12 cellular contexts compared by ENCODE assay signal in genomic region chr1:12052997-12053686, GRCh38. TPM values are rescaled to one million over a fixed set of nuclear protein-coding genes. Genes with fewer than 3 reads are reported as not detected.
A peak's percentile ranks its signal among the peaks of the same experiment; 100 is the strongest.
DNase-seq lines count a peak whose midpoint lies in the region; ATAC-seq and TF ChIP-seq lines count a peak whose summit lies in the region.
"Had no signal": no experiment of that assay in that cellular context is flagged by ENCODE, and none has a peak within 500 bp of the region (broad histone marks: within the 10 kb centered on the region; RNA-seq: fewer than 3 reads in every experiment).

No MANE protein-coding gene starts in this region.

- H3K4me1 ChIP-seq in adrenal gland (replicated peaks in 1 of 2) (peaks cover 9 to 16% of the 10 kb centered on the region in 2 donors), liver (ENCODE audit: control insufficient read depth in 4 of 4, insufficient read depth in 4 of 4, low read length in 3 of 4) (no peaks in the 10 kb centered on the region), testis (no peaks in the 10 kb centered on the region)

- DNase-seq in activated CD8-positive, alpha-beta memory T cell treated with anti-CD3 and anti-CD28 coated beads, Interleukin-2, amount 10 ng/mL, durations not matched to agents 7 days and 5 days: no peak
- no peak for DNase-seq in activated CD8-positive, alpha-beta memory T cell treated with anti-CD3 and anti-CD28 coated beads for 24 hours
- DNase-seq in adrenal gland (peak; percentile 48 to 80 (median 67)), testis (peak; percentile 33), AG08395 (ENCODE audit: low spot score) (no peak), NCI-H1417 treated with DMSO at 0.1 percent for 48 hours (lab: John Stamatoyannopoulos, UW) (no peak)
- no peak for DNase-seq in activated naive CD4-positive, alpha-beta T cell treated with anti-CD3 and anti-CD28 coated beads, Interleukin-2, amount 50 U/mL, for 16 hours
- DNase-seq: activated naive CD4-positive, alpha-beta T cell treated with anti-CD3 and anti-CD28 coated beads for 36 hours; PC-3 had no signal

- TF ChIP-seq RAD21 in liver (IDR thresholded peaks at IDR 0.05): no peak

- H3K36me3 Mint-ChIP-seq in activated CD8-positive, alpha-beta memory T cell treated with anti-CD3 and anti-CD28 coated beads, Interleukin-2, amount 10 ng/mL, durations not matched to agents 7 days and 5 days: no peaks in the 10 kb centered on the region

- CTCF ChIA-PET in activated CD8-positive, alpha-beta memory T cell treated with anti-CD3 and anti-CD28 coated beads, Interleukin-2, amount 10 ng/mL, durations not matched to agents 7 days and 5 days (lab: Charles Lee): no interaction called here

- H3K36me3 ChIP-seq in adrenal gland (replicated peaks in 1 of 2) (no peaks in the 10 kb centered on the region), liver (ENCODE audit: control insufficient read depth in 4 of 4, insufficient read depth in 3 of 4, low read depth in 1 of 4, low read length in 3 of 4) (no peaks in the 10 kb centered on the region), testis (ENCODE audit: low read depth, missing control alignments) (no peaks in the 10 kb centered on the region)

- intact Hi-C loops in adrenal gland (cut with DNase I) (no loop called here), testis (cut with DNase I; ENCODE audit: low total_unique reads) (no loop called here)

- no peak overlapping the region for H3K4me3 Mint-ChIP-seq in activated CD8-positive, alpha-beta memory T cell treated with anti-CD3 and anti-CD28 coated beads, Interleukin-2, amount 10 ng/mL, durations not matched to agents 7 days and 5 days
- H3K4me3 Mint-ChIP-seq: activated naive CD4-positive, alpha-beta T cell treated with anti-CD3 and anti-CD28 coated beads for 36 hours had no signal

- H3K27ac Mint-ChIP-seq in activated CD8-positive, alpha-beta memory T cell treated with anti-CD3 and anti-CD28 coated beads, Interleukin-2, amount 10 ng/mL, durations not matched to agents 7 days and 5 days: peak overlapping the region; percentile 82

- H3K27ac ChIP-seq in adrenal gland: peak overlapping the region in 3 of 5 donors; percentile 30 to 55 (median 37)
- no peak overlapping the region for H3K27ac ChIP-seq in liver (ENCODE audit: low read depth in 1 of 2, low read length in 2 of 2)
- H3K27ac ChIP-seq in testis: no peak overlapping the region
- H3K27ac ChIP-seq: dorsolateral prefrontal cortex had no signal

- H3K9ac ChIP-seq in liver (ENCODE audit: low read depth in 1 of 2, low read length in 2 of 2): no peak overlapping the region

- H3K9me3 Mint-ChIP-seq in activated CD8-positive, alpha-beta memory T cell treated with anti-CD3 and anti-CD28 coated beads, Interleukin-2, amount 10 ng/mL, durations not matched to agents 7 days and 5 days (ENCODE audit: low read depth): no peaks in the 10 kb centered on the region
- H3K9me3 Mint-ChIP-seq: activated naive CD4-positive, alpha-beta T cell treated with anti-CD3 and anti-CD28 coated beads for 36 hours had no signal

- no peaks in the 10 kb centered on the region for H3K27me3 Mint-ChIP-seq in activated CD8-positive, alpha-beta memory T cell treated with anti-CD3 and anti-CD28 coated beads, Interleukin-2, amount 10 ng/mL, durations not matched to agents 7 days and 5 days

- 42 to 59% (median 50%) methylated on average over 11 to 14 of the region's 14 CpGs for WGBS in adrenal gland, 4 donors
- WGBS in liver: 83% methylated on average over 14 of the region's 14 CpGs
- WGBS in testis, 2 donors: 67 to 85% methylated on average over 14 of the region's 14 CpGs

- TF ChIP-seq POLR2A in adrenal gland (IDR thresholded peaks at IDR 0.05) (no peak), testis (IDR thresholded peaks at IDR 0.05) (no peak)

- H3K9me3 ChIP-seq in adrenal gland (replicated peaks in 1 of 3): no peaks in the 10 kb centered on the region
- H3K9me3 ChIP-seq in liver (ENCODE audit: control insufficient read depth in 4 of 4, low read length in 3 of 4): no peaks in the 10 kb centered on the region
- H3K9me3 ChIP-seq in testis: no peaks in the 10 kb centered on the region

- no peak for ATAC-seq in activated CD8-positive, alpha-beta memory T cell treated with anti-CD3 and anti-CD28 coated beads, Interleukin-2, amount 10 ng/mL, durations not matched to agents 7 days and 5 days

- peaks cover 73% of the 10 kb centered on the region for H3K4me1 Mint-ChIP-seq in activated CD8-positive, alpha-beta memory T cell treated with anti-CD3 and anti-CD28 coated beads, Interleukin-2, amount 10 ng/mL, durations not matched to agents 7 days and 5 days

- TF ChIP-seq CTCF in adrenal gland (IDR thresholded peaks at IDR 0.05): peak; percentile 9 to 50 (median 28)
- peak; percentile 12 for TF ChIP-seq CTCF in liver (IDR thresholded peaks at IDR 0.05; ENCODE audit: low read depth, low read length, missing input control)
- no peak for TF ChIP-seq CTCF in testis (IDR thresholded peaks at IDR 0.05)

- no peaks in the 10 kb centered on the region for H3K27me3 ChIP-seq in adrenal gland
- H3K27me3 ChIP-seq in liver (ENCODE audit: control insufficient read depth in 4 of 4, insufficient read depth in 4 of 4, low read length in 3 of 4): no peaks in the 10 kb centered on the region
- H3K27me3 ChIP-seq in testis: no peaks in the 10 kb centered on the region

- no peak overlapping the region for H3K4me3 ChIP-seq in adrenal gland
- no peak overlapping the region for H3K4me3 ChIP-seq in liver (ENCODE audit: low read depth in 1 of 3, low read length in 3 of 3)
- H3K4me3 ChIP-seq in testis: no peak overlapping the region
- H3K4me3 ChIP-seq: dorsolateral prefrontal cortex had no signal

TF ChIP-seq in liver, 16 proteins besides CTCF, POLR2A, EP300 and RAD21:
- TF ChIP-seq ATF3 (IDR thresholded peaks at IDR 0.05) (no peak), NR2F2 (IDR thresholded peaks at IDR 0.05) (no peak), MAX (IDR thresholded peaks at IDR 0.05) (no peak), GABPA (IDR thresholded peaks at IDR 0.05 in 1 of 2, conservative IDR thresholded peaks at IDR 0.05 in 1 of 2) (no peak), HNF4G (IDR thresholded peaks at IDR 0.05) (no peak), JUND (IDR thresholded peaks at IDR 0.05) (no peak), HNF4A (conservative IDR thresholded peaks at IDR 0.05) (no peak), FOXA2 (IDR thresholded peaks at IDR 0.05) (no peak), SP1 (IDR thresholded peaks at IDR 0.05) (no peak)
TF ChIP-seq in liver: peak in this region for 0.

RNA-seq across cellular contexts. Expression of gene TNFRSF8, which starts 10.0 kb away (rescaled TPM):
- 10 to 100 TPM in 1 of 2 experiments, 1 to 10 TPM in 1; 3.8 to 14.8 TPM for total RNA-seq in activated CD8-positive, alpha-beta memory T cell treated with anti-CD3 and anti-CD28 coated beads, Interleukin-2, amount 10 ng/mL, durations not matched to agents 7 days and 5 days
- total RNA-seq in adrenal gland (under 1 TPM; 0.28 to 0.61 (median 0.44) TPM), liver (under 1 TPM; 0.08 to 0.19 TPM), testis (1 to 10 TPM; 5.4 to 6.9 TPM)
- polyA plus RNA-seq in adrenal gland (under 1 TPM in 2 of 3 donors, not detected in 1; 0.40 to 0.54 TPM), liver (under 1 TPM; 0.11 to 0.13 TPM), testis (ENCODE audit: insufficient read depth, low read depth, low replicate concordance) (5.0 TPM)
- total RNA-seq: PC-3 had no signal
- polyA plus RNA-seq: neural cell had no signal

RNA-seq across cellular contexts. Expression of gene MIIP, which starts 33.8 kb away (rescaled TPM):
- total RNA-seq in activated CD8-positive, alpha-beta memory T cell treated with anti-CD3 and anti-CD28 coated beads, Interleukin-2, amount 10 ng/mL, durations not matched to agents 7 days and 5 days: 10 to 100 TPM; 41.4 to 59.3 TPM
- total RNA-seq in adrenal gland: 10 to 100 TPM; 15.1 to 60.7 (median 26.6) TPM
- 10 to 100 TPM in 2 of 3 donors, 1 to 10 TPM in 1; 5.0 to 71.1 (median 43.7) TPM for polyA plus RNA-seq in adrenal gland
- 10 to 100 TPM; 16.4 to 20.6 TPM for total RNA-seq in liver
- 10 to 100 TPM; 11.1 to 19.2 TPM for polyA plus RNA-seq in liver
- total RNA-seq in testis: 10 to 100 TPM; 69.8 to 83.9 TPM
- polyA plus RNA-seq in testis (ENCODE audit: insufficient read depth, low read depth, low replicate concordance): 44.5 TPM

Comparison
In these comparisons a context has a peak if more than half of its experiments do, and no peak if none do; other contexts are left out.
1. DNase-seq: peak in adrenal gland (7 of 7) and testis (single experiment); none in activated CD8-positive, alpha-beta memory T cell treated with anti-CD3 and anti-CD28 coated beads, Interleukin-2, amount 10 ng/mL, durations not matched to agents 7 days and 5 days (single experiment), activated CD8-positive, alpha-beta memory T cell treated with anti-CD3 and anti-CD28 coated beads for 24 hours (single experiment), activated naive CD4-positive, alpha-beta T cell treated with anti-CD3 and anti-CD28 coated beads, Interleukin-2, amount 50 U/mL, for 16 hours (single experiment), AG08395 (single experiment) and NCI-H1417 treated with DMSO at 0.1 percent for 48 hours (single experiment).
2. H3K27ac ChIP-seq: peak in adrenal gland (3 of 5); none in liver (0 of 2) and testis (0 of 2).
3. CTCF ChIP-seq: peak in adrenal gland (6 of 6) and liver (single experiment); none in testis (0 of 3).